ENCODE assay signal across 8 cellular contexts in the genomic region with DNA sequence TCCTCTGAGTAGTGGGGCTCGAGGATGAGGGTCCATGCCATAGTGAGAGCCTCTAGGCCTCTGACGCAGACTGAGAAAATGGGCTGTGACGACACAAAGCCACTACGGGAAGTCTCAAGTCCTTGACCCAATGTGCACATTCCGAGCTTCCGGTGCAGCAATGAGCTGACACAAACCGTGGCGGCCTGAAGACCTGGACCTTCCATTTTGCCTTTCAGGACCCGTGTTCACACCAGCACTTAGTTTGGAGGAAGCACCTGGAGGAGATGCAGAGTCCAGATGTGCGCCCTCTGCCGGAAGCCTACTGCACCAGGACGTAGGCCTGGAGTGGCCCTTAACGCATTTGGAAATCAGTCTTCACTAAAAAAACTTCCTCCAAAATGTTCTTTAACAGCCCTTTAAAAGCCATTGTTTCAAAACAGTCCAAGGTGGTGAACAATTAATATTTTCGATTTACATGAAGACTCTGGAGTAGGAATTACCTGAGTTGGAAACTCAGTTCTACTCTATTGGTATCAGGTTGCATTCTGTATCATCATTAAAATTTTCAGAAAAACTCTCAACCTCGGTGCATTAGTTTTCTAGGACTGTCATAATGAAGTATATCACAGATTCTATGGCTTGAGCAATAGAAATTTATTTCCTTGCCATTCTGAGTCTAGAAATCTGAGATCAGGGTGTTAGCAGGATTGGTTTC. TPM values are rescaled to one million over a fixed set of nuclear protein-coding genes. Genes with fewer than 3 reads are reported as not detected.
DNase-seq lines count a peak whose midpoint lies in the region; ATAC-seq, FAIRE-seq and TF ChIP-seq lines count a peak whose summit lies in the region.

No MANE protein-coding gene starts in this region.

- H3K9ac ChIP-seq in Loucy (ENCODE audit: low read depth, low read length, poor library complexity, severe bottlenecking) = no peak overlapping the region

- H4K20me1 ChIP-seq in Loucy (ENCODE audit: insufficient read depth, low read length, poor library complexity, severe bottlenecking) = no peaks in the 10 kb centered on the region

- no peaks in the 10 kb centered on the region for H3K79me2 ChIP-seq in Loucy (ENCODE audit: insufficient read depth, low read length)

- peaks cover 26% of the 10 kb centered on the region for H3K4me1 ChIP-seq in Loucy (ENCODE audit: insufficient read depth, low read length, poor library complexity, severe bottlenecking)
- peaks cover 9 to 21% (median 12%) of the 10 kb centered on the region in 4 donors for H3K4me1 ChIP-seq in esophagus muscularis mucosa
- H3K4me1 ChIP-seq in pancreas = peaks cover 0 to 4% (median 0%) of the 10 kb centered on the region in 3 donors
- peaks cover 0 to 5% of the 10 kb centered on the region in 2 donors for H3K4me1 ChIP-seq in uterus
- peaks cover 15% of the 10 kb centered on the region for H3K4me1 ChIP-seq in SJCRH30

- peak; percentile 47 for DNase-seq in GM10266 (ENCODE audit: extremely low spot score)
- DNase-seq in activated CD8-positive, alpha-beta memory T cell treated with anti-CD3 and anti-CD28 coated beads, Interleukin-2, amount 50 U/mL, for 1 hour (ENCODE audit: extremely low read depth) = peak; percentile 47
- DNase-seq in esophagus muscularis mucosa (ENCODE audit: extremely low spot score) = no peak
- DNase-seq in pancreas = peak; percentile 33 to 83 (median 56)
- DNase-seq in uterus = peak; percentile 46 to 63
- no peak for DNase-seq in NCI-H2081 treated with DMSO at 0.1 percent for 48 hours (lab: John Stamatoyannopoulos, UW)
- DNase-seq in SJCRH30 = no peak

- no peaks in the 10 kb centered on the region for H3K9me2 ChIP-seq in Loucy (replicated peaks; ENCODE audit: low read depth, low read length)

- intact Hi-C loops in esophagus muscularis mucosa (cut with DNase I) = loop anchor here (2.0 kb wide), 1 partner anchor 87 kb away; no protein-coding TSS in a partner anchor
- intact Hi-C loops in pancreas (cut with DNase I) = no loop called here
- intact Hi-C loops in uterus (cut with DNase I; ENCODE audit: low total_unique reads) = no loop called here

- H3K27ac ChIP-seq in esophagus muscularis mucosa (replicated peaks in 1 of 4) (no peak overlapping the region), pancreas (no peak overlapping the region), uterus (no peak overlapping the region), SJCRH30 (no peak overlapping the region)

- H3K27me3 ChIP-seq in Loucy (ENCODE audit: insufficient read depth, low read length, poor library complexity, severe bottlenecking) = no peaks in the 10 kb centered on the region
- H3K27me3 ChIP-seq in esophagus muscularis mucosa = no peaks in the 10 kb centered on the region
- H3K27me3 ChIP-seq in pancreas = no peaks in the 10 kb centered on the region
- no peaks in the 10 kb centered on the region for H3K27me3 ChIP-seq in uterus
- no peaks in the 10 kb centered on the region for H3K27me3 ChIP-seq in SJCRH30

- 0 out of 2 replicates have a peak overlapping the region, but pooled peaks have one; percentile 11 for H2AFZ ChIP-seq in Loucy (ENCODE audit: low read length)

- H3K36me3 ChIP-seq in Loucy (ENCODE audit: insufficient read depth, low read length) (no peaks in the 10 kb centered on the region), esophagus muscularis mucosa (no peaks in the 10 kb centered on the region), pancreas (no peaks in the 10 kb centered on the region), uterus (no peaks in the 10 kb centered on the region), SJCRH30 (no peaks in the 10 kb centered on the region)

- H3K4me3 ChIP-seq in Loucy (ENCODE audit: low read length, poor library complexity, severe bottlenecking) = no peak overlapping the region
- H3K4me3 ChIP-seq in esophagus muscularis mucosa = no peak overlapping the region
- no peak overlapping the region for H3K4me3 ChIP-seq in pancreas
- no peak overlapping the region for H3K4me3 ChIP-seq in uterus
- no peak overlapping the region for H3K4me3 ChIP-seq in SJCRH30

- TF ChIP-seq EP300 in esophagus muscularis mucosa (IDR thresholded peaks at IDR 0.05) = no peak

- no peak overlapping the region for H3K4me2 ChIP-seq in Loucy (ENCODE audit: low read depth, low read length, poor library complexity, severe bottlenecking)

- TF ChIP-seq CTCF in GM10266 (IDR thresholded peaks at IDR 0.05; ENCODE audit: control insufficient read depth, insufficient read depth, low read depth, missing control alignments) (peak; percentile 78), Loucy (conservative IDR thresholded peaks at IDR 0.05; ENCODE audit: low read length) (peak; percentile 54), esophagus muscularis mucosa (IDR thresholded peaks at IDR 0.05) (peak; percentile 41 to 57 (median 46)), pancreas (IDR thresholded peaks at IDR 0.05) (peak; percentile 44 to 51 (median 46)), uterus (IDR thresholded peaks at IDR 0.05) (peak; percentile 38 to 57 (median 48))

- ATAC-seq in pancreas = peak; percentile 60 to 78 (median 66)

- TF ChIP-seq POLR2A in esophagus muscularis mucosa (IDR thresholded peaks at IDR 0.05; ENCODE audit: low read depth) = no peak
- TF ChIP-seq POLR2A in uterus (IDR thresholded peaks at IDR 0.05) = no peak

- H3K9me3 ChIP-seq in Loucy (ENCODE audit: insufficient read depth, low read depth, low read length) = peaks cover 5% of the 10 kb centered on the region; the same call in 1 of the 2 replicates
- H3K9me3 ChIP-seq in esophagus muscularis mucosa = no peaks in the 10 kb centered on the region
- H3K9me3 ChIP-seq in pancreas = no peaks in the 10 kb centered on the region
- H3K9me3 ChIP-seq in uterus = no peaks in the 10 kb centered on the region
- H3K9me3 ChIP-seq in SJCRH30 (replicated peaks) = no peaks in the 10 kb centered on the region

- no peaks in the 10 kb centered on the region for H3F3A ChIP-seq in Loucy (ENCODE audit: low read depth)

- WGBS in esophagus muscularis mucosa = 64% methylated on average over 12 of the region's 15 CpGs
- 54% methylated on average over 15 of the region's 15 CpGs for WGBS in pancreas, 2 donors

- no peak for FAIRE-seq in pancreas (lab: Jason Lieb, UNC)

RNA-seq across cellular contexts. Expression of gene BMP10, which starts 33.9 kb away (rescaled TPM):
- not detected for total RNA-seq in esophagus muscularis mucosa
- not detected for total RNA-seq in pancreas
- not detected for polyA plus RNA-seq in pancreas
- not detected for total RNA-seq in uterus
- total RNA-seq in SJCRH30 (2014; rRNA removed; shearing (Covaris generic)) = 0.08 TPM in 1 of 2 replicates, not detected in the other

Comparison
In these comparisons a context has a peak if more than half of its experiments do, and no peak if none do; other contexts are left out.
1. DNase-seq: peak in GM10266 (single experiment), activated CD8-positive, alpha-beta memory T cell treated with anti-CD3 and anti-CD28 coated beads, Interleukin-2, amount 50 U/mL, for 1 hour (single experiment), pancreas (6 of 6) and uterus (2 of 2); none in esophagus muscularis mucosa (single experiment), NCI-H2081 treated with DMSO at 0.1 percent for 48 hours (single experiment) and SJCRH30 (0 of 2).
2. Peak in every context shown above with its lines, with median percentiles within 50 percentile points of each other: CTCF ChIP-seq.